ENCODE assay signal across 8 cellular contexts in genomic region chr5:73596705-73597328, GRCh38. TPM values are rescaled to one million over a fixed set of nuclear protein-coding genes. Genes with fewer than 3 reads are reported as not detected.
DNase-seq lines count a peak whose midpoint lies in the region; ATAC-seq, FAIRE-seq and TF ChIP-seq lines count a peak whose summit lies in the region.

No MANE protein-coding gene starts in this region.

- no peaks in the 10 kb centered on the region for H3K9me1 ChIP-seq in K562 (ENCODE audit: control insufficient read depth, insufficient read depth, low read length)

- TF ChIP-seq CTCF in cardiac muscle cell (IDR thresholded peaks at IDR 0.05; ENCODE audit: low read depth, low read length) (peak; percentile 61), K562 (IDR thresholded peaks at IDR 0.05 in 2 of 3, conservative IDR thresholded peaks at IDR 0.05 in 1 of 3; ENCODE audit: insufficient read depth in 2 of 3, low read depth in 1 of 3, low read length in 3 of 3) (peak; percentile 58 to 66 (median 60); a peak in 5 of 6 replicates)

- H4K20me1 ChIP-seq in K562 (replicated peaks; ENCODE audit: control insufficient read depth, insufficient read depth, low read length), result no peaks in the 10 kb centered on the region

- no peaks in the 10 kb centered on the region for H3K79me2 ChIP-seq in K562 (ENCODE audit: control insufficient read depth, insufficient read depth, low read length)

- no peak overlapping the region for H3K9ac ChIP-seq in K562 (ENCODE audit: insufficient read depth in 1 of 2, low read depth in 2 of 2, low read length in 2 of 2)

- H2AFZ ChIP-seq in K562 (ENCODE audit: low read depth, low read length), result no peak overlapping the region

- no peaks in the 10 kb centered on the region for H3K27me3 ChIP-seq in cardiac muscle cell
- no peaks in the 10 kb centered on the region for H3K27me3 ChIP-seq in right cardiac atrium (ENCODE audit: control insufficient read depth, insufficient read depth)
- H3K27me3 ChIP-seq in K562 (ENCODE audit: control insufficient read depth in 2 of 2, insufficient read depth in 2 of 2, low read length in 2 of 2), result no peaks in the 10 kb centered on the region

- in situ Hi-C loops in K562 (cut with MboI), result no loop called here

- no peak for TF ChIP-seq POLR2A in K562 (conservative IDR thresholded peaks at IDR 0.05)

- POLR2A ChIA-PET in K562 (lab: Yijun Ruan, JAX), result no interaction called here

- ATAC-seq in right cardiac atrium (no peak), K562 (peak; percentile 81), GM21528 (IDR thresholded peaks at IDR 0.05; ENCODE audit: low FRiP score, unreplicated experiment) (no peak)

- peak; percentile 65 for FAIRE-seq in K562 (lab: Jason Lieb, UNC)

- H3K4me3 ChIP-seq in cardiac muscle cell (no peak overlapping the region), right cardiac atrium (ENCODE audit: low read length) (no peak overlapping the region), K562 (no peak overlapping the region)

- no peak overlapping the region for H3K4me2 ChIP-seq in K562 (ENCODE audit: insufficient read depth, low read length)

- H3K36me3 ChIP-seq in cardiac muscle cell, result no peaks in the 10 kb centered on the region
- H3K36me3 ChIP-seq in K562 (ENCODE audit: control insufficient read depth, insufficient read depth, low read length), result no peaks in the 10 kb centered on the region

- H3K9me3 ChIP-seq in cardiac muscle cell (ENCODE audit: low read depth) (no peaks in the 10 kb centered on the region), right cardiac atrium (ENCODE audit: control insufficient read depth, low read length) (no peaks in the 10 kb centered on the region), K562 (replicated peaks; ENCODE audit: control insufficient read depth, insufficient read depth, low read depth, low read length) (no peaks in the 10 kb centered on the region)

- CTCF ChIA-PET in K562 (lab: Yijun Ruan, JAX; ENCODE audit: low intra/inter-chr PET ratio), result interaction anchor here (1.2 kb wide), 1 partner anchor 77 kb away, joined by 4 read pairs; no protein-coding TSS in a partner anchor

- peak in 1 of 2 experiments; percentile 31; a peak in 2 of 4 replicates for TF ChIP-seq RAD21 in K562 (CRISPR knock-in tag; conservative IDR thresholded peaks at IDR 0.05 in 1 of 2, IDR thresholded peaks at IDR 0.05 in 1 of 2)

- BruUV-seq in K562 (replicated peaks; lab: Mats Ljungman, UMichigan), result no TSS peak

- H3K4me1 ChIP-seq in cardiac muscle cell (ENCODE audit: low read depth) (no peaks in the 10 kb centered on the region), right cardiac atrium (ENCODE audit: control insufficient read depth, insufficient read depth, low read length) (no peaks in the 10 kb centered on the region), K562 (replicated peaks in 1 of 2; ENCODE audit: control insufficient read depth in 2 of 2, insufficient read depth in 2 of 2, low read length in 2 of 2) (no peaks in the 10 kb centered on the region)

- intact Hi-C loops in right cardiac atrium (cut with DNase I) (no loop called here), K562 (cut with micrococcal nuclease) (no loop called here)

- TF ChIP-seq EP300 in K562 (IDR thresholded peaks at IDR 0.05; ENCODE audit: low read length), result no peak

- DNase-seq in cardiac muscle cell (ENCODE audit: low read depth in 1 of 2, low spot score in 1 of 2), result peak; percentile 47 to 51
- no peak for DNase-seq in right cardiac atrium
- DNase-seq in NCI-H146 treated with DMSO at 0.1 percent for 48 hours (lab: John Stamatoyannopoulos, UW; ENCODE audit: unreplicated experiment), result peak; percentile 11
- peak; percentile 23 to 59 (median 26) for DNase-seq in K562 (ENCODE audit: extremely low read depth in 1 of 4, low spot score in 3 of 4)
- DNase-seq in myocyte (ENCODE audit: low read depth), result peak; percentile 37
- no peak for DNase-seq in activated gamma-delta T cell treated with Interleukin-2 at 50 U/mL for 16 hours
- DNase-seq in activated CD4-positive, CD25-positive, alpha-beta regulatory T cell treated with anti-CD3 and anti-CD28 coated beads, Interleukin-2, amount 50 U/mL, for 72 hours, result no peak

- no peak overlapping the region for H3K27ac ChIP-seq in cardiac muscle cell
- no peak overlapping the region for H3K27ac ChIP-seq in right cardiac atrium (ENCODE audit: low read length)
- H3K27ac ChIP-seq in K562 (ENCODE audit: extremely low read depth, low read depth, low read length), result no peak overlapping the region

TF ChIP-seq in K562, 482 proteins besides CTCF, POLR2A, EP300 and RAD21 (continues in another document):
- TF ChIP-seq SMC3 (conservative IDR thresholded peaks at IDR 0.05; ENCODE audit: insufficient read depth, low read depth, low read length), result 0 out of 2 replicates have a peak, but pooled peaks have one; percentile 27

RNA-seq across cellular contexts. Expression of gene ARHGEF28, which starts 29.2 kb away (rescaled TPM):
- 0.11 and 0.30 TPM in 2 replicates for total RNA-seq in cardiac muscle cell
- polyA plus RNA-seq in cardiac muscle cell, result not detected in 2 replicates
- 1 to 10 TPM; 1.1 to 1.7 (median 1.5) TPM for total RNA-seq in right cardiac atrium
- polyA plus RNA-seq in right cardiac atrium, result 1.3 TPM
- total RNA-seq in K562 (2011; cell fraction: chromatin; rRNA removed; ENCODE audit: low replicate concordance), result 0.26 TPM in 1 of 2 replicates, not detected in the other
- 0.13 TPM in 1 of 2 replicates, not detected in the other for total RNA-seq in K562 (2011; cell fraction: nucleolus; rRNA removed)
- total RNA-seq in K562 (2011; cell fraction: nucleoplasm; rRNA removed), result not detected in 2 replicates
- total RNA-seq in K562 (2014; rRNA removed), result not detected in 2 replicates
- total RNA-seq in K562 (2014; rRNA removed; fragmentation: Illumina TruSeq; extraction: Trizol), result not detected in 2 replicates
- not detected in 2 replicates for total RNA-seq in K562 (2015; rRNA removed; fragmentation: Illumina TruSeq; extraction: Trizol)
- 0.07 and 0.27 TPM in 2 replicates for total RNA-seq in K562 (2021)
- polyA plus RNA-seq in K562 (2011; rRNA removed), result not detected in 2 replicates
- polyA plus RNA-seq in K562 (2011; cell fraction: cytosol; rRNA removed), result 0.01 TPM in 1 of 2 replicates, not detected in the other
- 0.01 and 0.06 TPM in 2 replicates for polyA plus RNA-seq in K562 (2011; cell fraction: nucleus; rRNA removed)
- polyA plus RNA-seq in K562 (2012), result 0.03 TPM in 1 of 2 replicates, not detected in the other
- not detected in 2 replicates for polyA plus RNA-seq in K562 (2014; fragmentation: Illumina TruSeq; extraction: Trizol)
- polyA plus RNA-seq in K562 (2014; fragmentation: Nextera tagmentation; extraction: Ambion mirVana), result not detected
- polyA plus RNA-seq in K562 (2014; rRNA removed), result not detected in 2 replicates
- 0.21 TPM in 1 of 2 replicates, not detected in the other for polyA minus RNA-seq in K562 (2011; rRNA and poly(A)+ RNA removed)
- polyA minus RNA-seq in K562 (2011; cell fraction: cytosol; rRNA and poly(A)+ RNA removed), result 1.0 TPM in 1 of 2 replicates, not detected in the other
- 0.11 TPM in 1 of 2 replicates, not detected in the other for polyA minus RNA-seq in K562 (2011; cell fraction: nucleus; rRNA and poly(A)+ RNA removed)
- total RNA-seq in myocyte, result 12.2 and 20.1 TPM in 2 replicates
- polyA plus RNA-seq in myocyte (2012), result 7.6 TPM

RNA-seq across cellular contexts. Expression of gene UTP15, which starts 31.3 kb away (rescaled TPM):
- 11.8 and 14.8 TPM in 2 replicates for total RNA-seq in cardiac muscle cell
- polyA plus RNA-seq in cardiac muscle cell, result 8.1 and 15.8 TPM in 2 replicates
- total RNA-seq in right cardiac atrium, result 10 to 100 TPM in 3 of 4 donors, 1 to 10 TPM in 1; 9.1 to 13.4 (median 11.7) TPM
- polyA plus RNA-seq in right cardiac atrium, result 3.4 TPM
- total RNA-seq in K562 (2011; cell fraction: chromatin; rRNA removed; ENCODE audit: low replicate concordance), result 61.0 and 102 TPM in 2 replicates
- total RNA-seq in K562 (2011; cell fraction: nucleolus; rRNA removed), result 38.4 and 42.2 TPM in 2 replicates
- 64.7 and 82.1 TPM in 2 replicates for total RNA-seq in K562 (2011; cell fraction: nucleoplasm; rRNA removed)
- total RNA-seq in K562 (2014; rRNA removed), result 28.1 and 31.2 TPM in 2 replicates
- total RNA-seq in K562 (2014; rRNA removed; fragmentation: Illumina TruSeq; extraction: Trizol), result 46.2 and 55.4 TPM in 2 replicates
- 38.3 and 46.7 TPM in 2 replicates for total RNA-seq in K562 (2015; rRNA removed; fragmentation: Illumina TruSeq; extraction: Trizol)
- total RNA-seq in K562 (2021), result 38.9 and 51.0 TPM in 2 replicates
- polyA plus RNA-seq in K562 (2011; rRNA removed), result 24.0 and 33.8 TPM in 2 replicates
- polyA plus RNA-seq in K562 (2011; cell fraction: cytosol; rRNA removed), result 9.8 and 15.8 TPM in 2 replicates
- polyA plus RNA-seq in K562 (2011; cell fraction: nucleus; rRNA removed), result 43.1 and 48.3 TPM in 2 replicates
- 6.7 and 24.7 TPM in 2 replicates for polyA plus RNA-seq in K562 (2012)
- polyA plus RNA-seq in K562 (2014; fragmentation: Illumina TruSeq; extraction: Trizol), result 29.8 and 37.0 TPM in 2 replicates
- 10 to 100 TPM; 28.1 to 49.3 TPM for polyA plus RNA-seq in K562 (2014; fragmentation: Nextera tagmentation; extraction: Ambion mirVana)
- polyA plus RNA-seq in K562 (2014; rRNA removed), result 33.7 and 34.1 TPM in 2 replicates
- polyA minus RNA-seq in K562 (2011; rRNA and poly(A)+ RNA removed), result 60.0 and 62.1 TPM in 2 replicates
- 15.7 and 19.6 TPM in 2 replicates for polyA minus RNA-seq in K562 (2011; cell fraction: cytosol; rRNA and poly(A)+ RNA removed)
- 69.1 and 104 TPM in 2 replicates for polyA minus RNA-seq in K562 (2011; cell fraction: nucleus; rRNA and poly(A)+ RNA removed)
- 21.4 and 22.1 TPM in 2 replicates for total RNA-seq in myocyte
- polyA plus RNA-seq in myocyte (2012), result 7.8 TPM

RNA-seq across cellular contexts. Expression of gene ANKRA2, which starts 31.4 kb away (rescaled TPM):
- total RNA-seq in cardiac muscle cell (22.0 and 39.5 TPM in 2 replicates), right cardiac atrium (10 to 100 TPM; 13.3 to 16.5 (median 15.1) TPM), K562 (2014; rRNA removed) (9.8 and 9.9 TPM in 2 replicates), K562 (2014; rRNA removed; fragmentation: Illumina TruSeq; extraction: Trizol) (15.8 and 20.2 TPM in 2 replicates), K562 (2015; rRNA removed; fragmentation: Illumina TruSeq; extraction: Trizol) (7.9 and 8.9 TPM in 2 replicates), K562 (2021) (8.5 and 13.5 TPM in 2 replicates), myocyte (29.2 and 29.4 TPM in 2 replicates)
- polyA plus RNA-seq in cardiac muscle cell (32.0 and 41.9 TPM in 2 replicates), right cardiac atrium (15.4 TPM), K562 (2011; rRNA removed) (24.6 and 28.7 TPM in 2 replicates), K562 (2014; fragmentation: Illumina TruSeq; extraction: Trizol) (10.5 and 11.7 TPM in 2 replicates), K562 (2014; fragmentation: Nextera tagmentation; extraction: Ambion mirVana) (10 to 100 TPM; 11.9 to 16.4 TPM), K562 (2014; rRNA removed) (12.3 and 12.8 TPM in 2 replicates)
- 24.0 and 49.2 TPM in 2 replicates for total RNA-seq in K562 (2011; cell fraction: chromatin; rRNA removed; ENCODE audit: low replicate concordance)
- total RNA-seq in K562 (2011; cell fraction: nucleolus; rRNA removed), result 20.5 and 24.2 TPM in 2 replicates
- total RNA-seq in K562 (2011; cell fraction: nucleoplasm; rRNA removed), result 19.1 and 29.8 TPM in 2 replicates
- 6.1 and 8.0 TPM in 2 replicates for polyA plus RNA-seq in K562 (2011; cell fraction: cytosol; rRNA removed)
- polyA plus RNA-seq in K562 (2011; cell fraction: nucleus; rRNA removed), result 29.0 and 43.6 TPM in 2 replicates
- polyA plus RNA-seq in K562 (2012), result 7.4 and 11.8 TPM in 2 replicates
- 15.7 and 16.5 TPM in 2 replicates for polyA minus RNA-seq in K562 (2011; rRNA and poly(A)+ RNA removed)
- polyA minus RNA-seq in K562 (2011; cell fraction: cytosol; rRNA and poly(A)+ RNA removed), result 8.0 and 8.2 TPM in 2 replicates
- 21.0 and 35.0 TPM in 2 replicates for polyA minus RNA-seq in K562 (2011; cell fraction: nucleus; rRNA and poly(A)+ RNA removed)
- polyA plus RNA-seq in myocyte (2012), result 20.5 TPM

Comparison
In these comparisons a context has a peak if more than half of its experiments do, and no peak if none do; other contexts are left out.
1. DNase-seq: peak in cardiac muscle cell (2 of 2), NCI-H146 treated with DMSO at 0.1 percent for 48 hours (single experiment), K562 (4 of 4) and myocyte (single experiment); none in right cardiac atrium (0 of 3), activated gamma-delta T cell treated with Interleukin-2 at 50 U/mL for 16 hours (single experiment) and activated CD4-positive, CD25-positive, alpha-beta regulatory T cell treated with anti-CD3 and anti-CD28 coated beads, Interleukin-2, amount 50 U/mL, for 72 hours (single experiment).